27 cellular contexts compared by ENCODE assay signal in the genomic region with DNA sequence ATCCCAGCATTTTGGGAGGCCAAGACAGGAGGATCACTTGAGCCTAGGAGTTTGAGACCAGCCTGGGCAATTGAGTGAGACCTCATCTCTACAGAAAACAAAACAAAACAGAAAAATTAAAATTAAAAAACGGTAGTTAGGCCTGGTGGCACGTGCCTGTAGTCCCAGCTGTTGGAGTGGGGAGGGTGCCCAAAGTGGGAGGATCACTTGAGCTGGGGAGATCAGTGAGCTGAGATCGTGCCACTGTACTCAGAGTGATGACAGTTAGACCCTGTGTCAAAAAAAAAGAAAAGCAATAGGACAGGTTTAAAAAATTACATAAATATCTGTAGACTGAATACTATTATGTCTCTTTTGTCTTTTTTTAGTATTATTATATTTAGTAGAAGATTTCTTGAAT.
"Had no signal": no experiment of that assay in that cellular context is flagged by ENCODE, and none has a peak within 500 bp of the region (broad histone marks: within the 10 kb centered on the region; RNA-seq: fewer than 3 reads in every experiment).

No MANE protein-coding gene starts in this region.

- H3K4me3 Mint-ChIP-seq: activated CD4-positive, alpha-beta memory T cell treated with anti-CD3 and anti-CD28 coated beads, Interleukin-2, amount 10 ng/mL, durations not matched to agents 7 days and 5 days; activated CD4-positive, alpha-beta T cell treated with anti-CD3 and anti-CD28 coated beads, Interleukin-2, amount 10 ng/mL, durations not matched to agents 7 days and 5 days; activated naive CD4-positive, alpha-beta T cell treated with anti-CD3 and anti-CD28 coated beads, Interleukin-2, amount 10 ng/mL, durations not matched to agents 7 days and 5 days; activated T-cell treated with anti-CD3 and anti-CD28 coated beads, Interleukin-2, amount 50 U/mL, for 24 hours; neural crest cell; stimulated activated effector memory CD8-positive, alpha-beta T cell treated with anti-CD3 and anti-CD28 coated beads, Interleukin-12 subunit alpha, Interleukin-12 subunit beta, amount 100 ng/mL, for 72 hours; stimulated activated naive CD8-positive, alpha-beta T cell treated with anti-CD3 and anti-CD28 coated beads, Interleukin-15, amount 100 ng/mL, for 72 hours had no signal

- DNase-seq: activated CD4-positive, alpha-beta memory T cell treated with anti-CD3 and anti-CD28 coated beads, Interleukin-2, amount 10 ng/mL, durations not matched to agents 7 days and 5 days; activated CD4-positive, alpha-beta T cell treated with anti-CD3 and anti-CD28 coated beads for 1 hour; activated CD4-positive, alpha-beta T cell treated with anti-CD3 and anti-CD28 coated beads, Interleukin-2, amount 10 ng/mL, durations not matched to agents 7 days and 5 days; activated CD8-positive, alpha-beta memory T cell treated with anti-CD3 and anti-CD28 coated beads, Interleukin-2, amount 50 U/mL, for 48 hours; activated gamma-delta T cell; activated naive CD4-positive, alpha-beta T cell treated with anti-CD3 and anti-CD28 coated beads, Interleukin-2, amount 10 ng/mL, durations not matched to agents 7 days and 5 days; activated T-cell treated with anti-CD3 and anti-CD28 coated beads, Interleukin-2, amount 50 U/mL, for 24 hours; amniotic stem cell; brain microvascular endothelial cell; dermis blood vessel endothelial cell; effector CD8-positive, alpha-beta T cell; erythroblast; kidney glomerular epithelial cell; mucosa of descending colon; nucleus accumbens; small intestine; stimulated activated CD4-positive, alpha-beta T cell treated with anti-CD3 and anti-CD28 coated beads, Interleukin-4, amount 100 ng/mL, for 24 hours; stimulated activated naive CD8-positive, alpha-beta T cell treated with anti-CD3 and anti-CD28 coated beads, Interleukin-15, amount 100 ng/mL, for 72 hours; substantia nigra; T-helper 2 cell; upper lobe of left lung had no signal

- ATAC-seq: left lobe of liver; mucosa of descending colon; sciatic nerve; stimulated activated effector memory CD8-positive, alpha-beta T cell treated with anti-CD3 and anti-CD28 coated beads, Interleukin-12 subunit alpha, Interleukin-12 subunit beta, amount 100 ng/mL, for 72 hours; stimulated activated naive CD8-positive, alpha-beta T cell treated with anti-CD3 and anti-CD28 coated beads, Interleukin-15, amount 100 ng/mL, for 72 hours had no signal

- H3K4me1 Mint-ChIP-seq: activated CD4-positive, alpha-beta memory T cell treated with anti-CD3 and anti-CD28 coated beads, Interleukin-2, amount 10 ng/mL, durations not matched to agents 7 days and 5 days; activated naive CD4-positive, alpha-beta T cell treated with anti-CD3 and anti-CD28 coated beads, Interleukin-2, amount 10 ng/mL, durations not matched to agents 7 days and 5 days; neural crest cell had no signal

- H3K4me3 ChIP-seq: lung, mucosa of descending colon, upper lobe of left lung, vagina had no signal

- H3K9me3 ChIP-seq: mucosa of descending colon, upper lobe of left lung, vagina had no signal

- H3K27ac ChIP-seq: brain microvascular endothelial cell, upper lobe of left lung, vagina had no signal

- H3K9me3 Mint-ChIP-seq: activated CD4-positive, alpha-beta memory T cell treated with anti-CD3 and anti-CD28 coated beads, Interleukin-2, amount 10 ng/mL, durations not matched to agents 7 days and 5 days; activated CD4-positive, alpha-beta T cell treated with anti-CD3 and anti-CD28 coated beads, Interleukin-2, amount 10 ng/mL, durations not matched to agents 7 days and 5 days; activated naive CD4-positive, alpha-beta T cell treated with anti-CD3 and anti-CD28 coated beads, Interleukin-2, amount 10 ng/mL, durations not matched to agents 7 days and 5 days; activated T-cell treated with anti-CD3 and anti-CD28 coated beads, Interleukin-2, amount 50 U/mL, for 24 hours; neural crest cell; stimulated activated effector memory CD8-positive, alpha-beta T cell treated with anti-CD3 and anti-CD28 coated beads, Interleukin-12 subunit alpha, Interleukin-12 subunit beta, amount 100 ng/mL, for 72 hours; stimulated activated naive CD8-positive, alpha-beta T cell treated with anti-CD3 and anti-CD28 coated beads, Interleukin-15, amount 100 ng/mL, for 72 hours had no signal

- H3K27me3 ChIP-seq: brain microvascular endothelial cell, upper lobe of left lung, vagina had no signal

- H3K27ac Mint-ChIP-seq: activated CD4-positive, alpha-beta memory T cell treated with anti-CD3 and anti-CD28 coated beads, Interleukin-2, amount 10 ng/mL, durations not matched to agents 7 days and 5 days; activated CD4-positive, alpha-beta T cell treated with anti-CD3 and anti-CD28 coated beads, Interleukin-2, amount 10 ng/mL, durations not matched to agents 7 days and 5 days; activated naive CD4-positive, alpha-beta T cell treated with anti-CD3 and anti-CD28 coated beads, Interleukin-2, amount 10 ng/mL, durations not matched to agents 7 days and 5 days; stimulated activated effector memory CD8-positive, alpha-beta T cell treated with anti-CD3 and anti-CD28 coated beads, Interleukin-12 subunit alpha, Interleukin-12 subunit beta, amount 100 ng/mL, for 72 hours had no signal

- H3K4me1 ChIP-seq: upper lobe of left lung, vagina had no signal

- H3K27me3 Mint-ChIP-seq: activated CD4-positive, alpha-beta memory T cell treated with anti-CD3 and anti-CD28 coated beads, Interleukin-2, amount 10 ng/mL, durations not matched to agents 7 days and 5 days; activated CD4-positive, alpha-beta T cell treated with anti-CD3 and anti-CD28 coated beads, Interleukin-2, amount 10 ng/mL, durations not matched to agents 7 days and 5 days; activated naive CD4-positive, alpha-beta T cell treated with anti-CD3 and anti-CD28 coated beads, Interleukin-2, amount 10 ng/mL, durations not matched to agents 7 days and 5 days; activated T-cell treated with anti-CD3 and anti-CD28 coated beads, Interleukin-2, amount 50 U/mL, for 24 hours; stimulated activated naive CD8-positive, alpha-beta T cell treated with anti-CD3 and anti-CD28 coated beads, Interleukin-15, amount 100 ng/mL, for 72 hours had no signal
